Comparison of ENCODE assay signal across 8 cellular contexts in genomic region chr12:122974274-122974891, GRCh38. TPM values are rescaled to one million over a fixed set of nuclear protein-coding genes. Genes with fewer than 3 reads are reported as not detected.
A peak's percentile ranks its signal among the peaks of the same experiment; 100 is the strongest.
DNase-seq lines count a peak whose midpoint lies in the region; ATAC-seq and TF ChIP-seq lines count a peak whose summit lies in the region.

No MANE protein-coding gene starts in this region.

- TSS peak; percentile 69 for BruUV-seq in PC-3 (replicated peaks; lab: Mats Ljungman, UMichigan)

- peak; percentile 99 for DNase-seq in DMS53 (lab: John Stamatoyannopoulos, UW)
- DNase-seq in Jurkat, Clone E6-1 (ENCODE audit: low read depth, low spot score) = peak; percentile 98
- peak; percentile 98 for DNase-seq in PC-3
- peak; percentile 99 for DNase-seq in activated T-cell treated with anti-CD3 and anti-CD28 coated beads, Interleukin-2, amount 50 U/mL, for 24 hours
- peak; percentile 99 to 100 for DNase-seq in erythroblast (lab: John Stamatoyannopoulos, UW)
- peak; percentile 99 for DNase-seq in mucosa of gallbladder (ENCODE audit: low spot score)
- DNase-seq in stimulated activated CD8-positive, alpha-beta memory T cell treated with anti-CD3 and anti-CD28 coated beads, Interleukin-4, amount 100 ng/mL, for 24 hours (ENCODE audit: low read depth) = peak; percentile 98

- H3K4me2 ChIP-seq in PC-3 (ENCODE audit: low read length) = peak overlapping the region; percentile 87

- intact Hi-C loops in PC-3 (cut with micrococcal nuclease) = loop anchor here (2.0 kb wide), 1 partner anchor 258 kb away; the partner anchor contains the start of genes MPHOSPH9 and MTRFR

- H3K27ac ChIP-seq in PC-3 (ENCODE audit: low read length) = peak overlapping the region; percentile 83

- H3K4me3 Mint-ChIP-seq in activated T-cell treated with anti-CD3 and anti-CD28 coated beads, Interleukin-2, amount 50 U/mL, for 24 hours = peak overlapping the region; percentile 97

- peak overlapping the region; percentile 100 for H2AFZ ChIP-seq in PC-3 (ENCODE audit: low read length)

- no peaks in the 10 kb centered on the region for H3K27me3 ChIP-seq in PC-3 (ENCODE audit: low read length)

- H3K36me3 ChIP-seq in PC-3 (ENCODE audit: low read depth, low read length) = no peaks in the 10 kb centered on the region

- CTCF ChIA-PET in PC-3 (lab: Charles Lee) = interaction anchor here (0.6 kb wide), 1 partner anchor 114 kb away, joined by 6 read pairs; no protein-coding TSS in a partner anchor

- H3K27me3 Mint-ChIP-seq in activated T-cell treated with anti-CD3 and anti-CD28 coated beads, Interleukin-2, amount 50 U/mL, for 24 hours = no peaks in the 10 kb centered on the region

- peak; percentile 73 for ATAC-seq in GM21717 (IDR thresholded peaks at IDR 0.05; ENCODE audit: unreplicated experiment)
- ATAC-seq in PC-3 = peak; percentile 79

- no peaks in the 10 kb centered on the region for H3K9me2 ChIP-seq in PC-3 (replicated peaks; ENCODE audit: low read length)

- TF ChIP-seq CTCF in PC-3 (conservative IDR thresholded peaks at IDR 0.05; ENCODE audit: low read depth, low read length) = no peak

- POLR2A ChIA-PET in PC-3 (lab: Charles Lee; ENCODE audit: unreplicated experiment) = interaction anchor here (0.5 to 0.6 kb wide), 6 partner anchors 21 to 284 kb away, joined by 3 to 5 read pairs (median 4); partner anchors contain the start of genes MPHOSPH9 and MTRFR

- H3K79me2 ChIP-seq in PC-3 (ENCODE audit: low read length) = peaks cover 34% of the 10 kb centered on the region

- no peaks in the 10 kb centered on the region for H3K9me3 Mint-ChIP-seq in activated T-cell treated with anti-CD3 and anti-CD28 coated beads, Interleukin-2, amount 50 U/mL, for 24 hours

- H3F3A ChIP-seq in PC-3 (ENCODE audit: low read length, unreplicated experiment) = no peaks in the 10 kb centered on the region

- peak overlapping the region; percentile 100 for H3K27ac Mint-ChIP-seq in activated T-cell treated with anti-CD3 and anti-CD28 coated beads, Interleukin-2, amount 50 U/mL, for 24 hours

- H3K36me3 Mint-ChIP-seq in activated T-cell treated with anti-CD3 and anti-CD28 coated beads, Interleukin-2, amount 50 U/mL, for 24 hours (ENCODE audit: low read depth) = peaks cover 37% of the 10 kb centered on the region

- peaks cover 13% of the 10 kb centered on the region for H3K4me1 ChIP-seq in PC-3 (ENCODE audit: insufficient read depth, low read length)

- peak; percentile 54 for TF ChIP-seq POLR2A in erythroblast (IDR thresholded peaks at IDR 0.05; ENCODE audit: low read length)

- H3K4me3 ChIP-seq in Jurkat, Clone E6-1 (ENCODE audit: low read length) = peak overlapping the region; percentile 95
- H3K4me3 ChIP-seq in PC-3 (ENCODE audit: low read length) = peak overlapping the region; percentile 96

- no peaks in the 10 kb centered on the region for H4K20me1 ChIP-seq in PC-3 (ENCODE audit: low read length)

- H3K9ac ChIP-seq in PC-3 (ENCODE audit: low read length) = peak overlapping the region; percentile 96

- no peaks in the 10 kb centered on the region for H3K9me3 ChIP-seq in PC-3 (ENCODE audit: low read length)

- peaks cover 37% of the 10 kb centered on the region for H3K4me1 Mint-ChIP-seq in activated T-cell treated with anti-CD3 and anti-CD28 coated beads, Interleukin-2, amount 50 U/mL, for 24 hours (ENCODE audit: low read depth)

RNA-seq across cellular contexts. Expression of gene OGFOD2, which starts 0.7 kb away (rescaled TPM):
- polyA plus RNA-seq in Jurkat, Clone E6-1 (2012; ENCODE audit: insufficient read depth, insufficient read length) = 24.1 TPM
- total RNA-seq in PC-3 (2014; rRNA removed) = 33.3 and 35.6 TPM in 2 replicates
- total RNA-seq in mucosa of gallbladder = 32.5 TPM

RNA-seq across cellular contexts. Expression of gene ARL6IP4, which starts 6.1 kb away (rescaled TPM):
- polyA plus RNA-seq in Jurkat, Clone E6-1 (2012; ENCODE audit: insufficient read depth, insufficient read length) = 262 TPM
- total RNA-seq in PC-3 (2014; rRNA removed) (363 and 486 TPM in 2 replicates), mucosa of gallbladder (169 TPM)

RNA-seq across cellular contexts. Expression of gene ABCB9, which starts 8.1 kb away (rescaled TPM):
- polyA plus RNA-seq in Jurkat, Clone E6-1 (2012; ENCODE audit: insufficient read depth, insufficient read length) = 2.1 TPM
- total RNA-seq in PC-3 (2014; rRNA removed) (18.4 and 20.9 TPM in 2 replicates), mucosa of gallbladder (11.6 TPM)

Comparison
In these comparisons a context has a peak if more than half of its experiments do, and no peak if none do; other contexts are left out.
1. Peak in every context shown above with its lines: DNase-seq, ATAC-seq, H3K4me3 ChIP-seq and H3K27ac ChIP-seq.